ENCODE assay signal across 20 cellular contexts in genomic region chr9:69346596-69347390, GRCh38. TPM values are rescaled to one million over a fixed set of nuclear protein-coding genes. Genes with fewer than 3 reads are reported as not detected.
DNase-seq lines count a peak whose midpoint lies in the region; ATAC-seq, FAIRE-seq and TF ChIP-seq lines count a peak whose summit lies in the region.
"Had no signal": no experiment of that assay in that cellular context is flagged by ENCODE, and none has a peak within 500 bp of the region (broad histone marks: within the 10 kb centered on the region; RNA-seq: fewer than 3 reads in every experiment).

No MANE protein-coding gene starts in this region.

- H3K9ac ChIP-seq in K562 (ENCODE audit: insufficient read depth in 1 of 2, low read depth in 2 of 2, low read length in 2 of 2) (no peak overlapping the region), neural progenitor cell (no peak overlapping the region)

- no peaks in the 10 kb centered on the region for H3K9me3 ChIP-seq in K562 (replicated peaks; ENCODE audit: control insufficient read depth, insufficient read depth, low read depth, low read length)
- H3K9me3 ChIP-seq in neural progenitor cell (ENCODE audit: low read depth) = no peaks in the 10 kb centered on the region
- H3K9me3 ChIP-seq: upper lobe of right lung had no signal

- no peaks in the 10 kb centered on the region for H3K9me3 Mint-ChIP-seq in neural progenitor cell
- H3K9me3 Mint-ChIP-seq: activated CD4-positive, alpha-beta memory T cell treated with anti-CD3 and anti-CD28 coated beads for 36 hours had no signal

- 13% methylated on average over 6 of the region's 6 CpGs for WGBS in K562 (ENCODE audit: insufficient coverage, low coverage, missing lambda C conversion rate)

- no peak overlapping the region for H3K4me3 Mint-ChIP-seq in neural progenitor cell
- H3K4me3 Mint-ChIP-seq: activated CD4-positive, alpha-beta memory T cell treated with anti-CD3 and anti-CD28 coated beads for 36 hours had no signal

- FAIRE-seq in K562 (lab: Jason Lieb, UNC) = no peak
- FAIRE-seq: RCC 7860 had no signal

- POLR2A ChIA-PET in K562 (lab: Yijun Ruan, JAX) = no interaction called here

- TF ChIP-seq CTCF in LNCaP clone FGC (IDR thresholded peaks at IDR 0.05; ENCODE audit: control insufficient read depth, extremely low read depth, insufficient read depth) = no peak
- no peak for TF ChIP-seq CTCF in K562 (IDR thresholded peaks at IDR 0.05 in 2 of 3, conservative IDR thresholded peaks at IDR 0.05 in 1 of 3; ENCODE audit: insufficient read depth in 2 of 3, low read depth in 1 of 3, low read length in 3 of 3)
- no peak for TF ChIP-seq CTCF in neural progenitor cell (IDR thresholded peaks at IDR 0.05)

- intact Hi-C loops in K562 (cut with micrococcal nuclease) = no loop called here

- no peak overlapping the region for H3K27ac Mint-ChIP-seq in neural progenitor cell
- H3K27ac Mint-ChIP-seq: activated CD4-positive, alpha-beta memory T cell treated with anti-CD3 and anti-CD28 coated beads for 36 hours had no signal

- DNase-seq in EH (ENCODE audit: low read depth) = peak; percentile 8
- peak; percentile 74 for DNase-seq in LNCaP clone FGC (ENCODE audit: low read depth)
- no peak for DNase-seq in K562 (ENCODE audit: extremely low read depth in 1 of 4, low spot score in 3 of 4)
- DNase-seq in neural progenitor cell (ENCODE audit: low spot score) = no peak
- no peak for DNase-seq in mesenteric fat pad (ENCODE audit: low spot score)
- DNase-seq in KBM-7 = no peak
- DNase-seq: activated CD4-positive, alpha-beta memory T cell treated with anti-CD3 and anti-CD28 coated beads for 36 hours; activated naive CD4-positive, alpha-beta T cell treated with anti-CD3 and anti-CD28 coated beads, Interleukin-2, amount 50 U/mL, for 16 hours; cortex of kidney; Kasumi-1; NCI-H146; NCI-H82; stimulated activated naive CD8-positive, alpha-beta T cell treated with anti-CD3 and anti-CD28 coated beads, Interleukin-15, Interleukin-2, amounts not matched to agents 100 U/mL and 50 U/mL, for 24 hours; SW 1271; upper lobe of right lung had no signal

- H3K9me1 ChIP-seq in K562 (ENCODE audit: control insufficient read depth, insufficient read depth, low read length) = no peaks in the 10 kb centered on the region

- H3K27me3 ChIP-seq in K562 (ENCODE audit: control insufficient read depth in 2 of 2, insufficient read depth in 2 of 2, low read length in 2 of 2) = no peaks in the 10 kb centered on the region; a peak in 1 of 5 replicates
- no peaks in the 10 kb centered on the region for H3K27me3 ChIP-seq in neural progenitor cell
- H3K27me3 ChIP-seq: upper lobe of right lung had no signal

- ATAC-seq in K562 (no peak; the same call in 1 of the 3 replicates), HG03378 (IDR thresholded peaks at IDR 0.05; ENCODE audit: unreplicated experiment) (no peak)
- ATAC-seq: HCT116; left lobe of liver; stimulated activated naive CD8-positive, alpha-beta T cell treated with anti-CD3 and anti-CD28 coated beads, Interleukin-15, Interleukin-2, amounts not matched to agents 100 U/mL and 50 U/mL, for 24 hours; upper lobe of right lung had no signal

- H3K36me3 ChIP-seq in K562 (ENCODE audit: control insufficient read depth, insufficient read depth, low read length) (no peaks in the 10 kb centered on the region), neural progenitor cell (no peaks in the 10 kb centered on the region)
- H3K36me3 ChIP-seq: upper lobe of right lung had no signal

- H3K4me1 Mint-ChIP-seq in neural progenitor cell = peaks cover 7% of the 10 kb centered on the region

- no peak overlapping the region for H3K27ac ChIP-seq in K562 (ENCODE audit: extremely low read depth, low read depth, low read length)
- H3K27ac ChIP-seq in neural progenitor cell = no peak overlapping the region
- H3K27ac ChIP-seq: epithelial cell of prostate, upper lobe of right lung had no signal

- H3K36me3 Mint-ChIP-seq in neural progenitor cell = no peaks in the 10 kb centered on the region
- H3K36me3 Mint-ChIP-seq: activated CD4-positive, alpha-beta memory T cell treated with anti-CD3 and anti-CD28 coated beads for 36 hours had no signal

- H3K27me3 Mint-ChIP-seq in neural progenitor cell (ENCODE audit: insufficient read depth, low read depth) = no peaks in the 10 kb centered on the region

- no peak for TF ChIP-seq EP300 in K562 (IDR thresholded peaks at IDR 0.05; ENCODE audit: low read length)

- no peak overlapping the region for H2AFZ ChIP-seq in K562 (ENCODE audit: low read depth, low read length)
- peak overlapping the region; percentile 63 for H2AFZ ChIP-seq in neural progenitor cell (replicated peaks)

- in situ Hi-C loops in K562 (cut with MboI) (no loop called here), KBM-7 (cut with MboI; ENCODE audit: low pct_unique_long_range_greater_than_20kb, low sequenced_read_pairs) (no loop called here)

- H3K4me3 ChIP-seq in LNCaP clone FGC (ENCODE audit: low read depth, low read length) = no peak overlapping the region
- H3K4me3 ChIP-seq in K562 = no peak overlapping the region
- H3K4me3 ChIP-seq in neural progenitor cell = no peak overlapping the region
- H3K4me3 ChIP-seq: upper lobe of right lung had no signal

- H3K79me2 ChIP-seq in K562 (ENCODE audit: control insufficient read depth, insufficient read depth, low read length) (no peaks in the 10 kb centered on the region), neural progenitor cell (ENCODE audit: low read depth) (no peaks in the 10 kb centered on the region)

- no peaks in the 10 kb centered on the region for H4K20me1 ChIP-seq in K562 (replicated peaks; ENCODE audit: control insufficient read depth, insufficient read depth, low read length)
- no peaks in the 10 kb centered on the region for H4K20me1 ChIP-seq in neural progenitor cell (ENCODE audit: low read depth)

- CTCF ChIA-PET in K562 (lab: Yijun Ruan, JAX; ENCODE audit: low intra/inter-chr PET ratio) = no interaction called here

- no peak for TF ChIP-seq POLR2A in K562 (conservative IDR thresholded peaks at IDR 0.05)

- no TSS peak for BruUV-seq in K562 (replicated peaks; lab: Mats Ljungman, UMichigan)

- H3K4me2 ChIP-seq in K562 (ENCODE audit: insufficient read depth, low read length) (no peak overlapping the region), neural progenitor cell (no peak overlapping the region)

- H3K4me1 ChIP-seq in K562 (replicated peaks in 1 of 2; ENCODE audit: control insufficient read depth in 2 of 2, insufficient read depth in 2 of 2, low read length in 2 of 2) = peaks cover 0 to 4% of the 10 kb centered on the region in 2 experiments; a peak in 2 of 5 replicates
- H3K4me1 ChIP-seq in neural progenitor cell = peaks cover 12% of the 10 kb centered on the region
- H3K4me1 ChIP-seq: upper lobe of right lung had no signal

- H3F3A ChIP-seq in neural progenitor cell (ENCODE audit: low read depth) = peaks cover 8% of the 10 kb centered on the region

- TF ChIP-seq RAD21 in K562 (CRISPR knock-in tag; conservative IDR thresholded peaks at IDR 0.05 in 1 of 2, IDR thresholded peaks at IDR 0.05 in 1 of 2) = no peak

TF ChIP-seq in K562, 482 proteins besides CTCF, POLR2A, EP300 and RAD21:
- TF ChIP-seq TCF15 (CRISPR knock-in tag; IDR thresholded peaks at IDR 0.05) (no peak), ZNF384 (IDR thresholded peaks at IDR 0.05; ENCODE audit: low read depth, low read length) (no peak), GABPA (tag; conservative IDR thresholded peaks at IDR 0.05; ENCODE audit: low read depth) (peak; percentile 13; the same call in 1 of the 2 replicates), ZNF75A (CRISPR knock-in tag; IDR thresholded peaks at IDR 0.05) (no peak), DNMT1 (IDR thresholded peaks at IDR 0.05) (no peak), ESRRB (CRISPR knock-in tag; IDR thresholded peaks at IDR 0.05; ENCODE audit: borderline replicate concordance) (no peak)

RNA-seq across cellular contexts. Expression of gene ENTREP1, which starts 21.8 kb away (rescaled TPM):
- not detected in 2 replicates for total RNA-seq in K562 (2011; cell fraction: chromatin; rRNA removed; ENCODE audit: low replicate concordance)
- not detected in 2 replicates for total RNA-seq in K562 (2011; cell fraction: nucleolus; rRNA removed)
- total RNA-seq in K562 (2011; cell fraction: nucleoplasm; rRNA removed) = not detected in 2 replicates
- not detected in 2 replicates for total RNA-seq in K562 (2014; rRNA removed)
- not detected in 2 replicates for total RNA-seq in K562 (2014; rRNA removed; fragmentation: Illumina TruSeq; extraction: Trizol)
- total RNA-seq in K562 (2015; rRNA removed; fragmentation: Illumina TruSeq; extraction: Trizol) = not detected in 2 replicates
- total RNA-seq in K562 (2021) = 0.09 TPM in 1 of 2 replicates, not detected in the other
- polyA plus RNA-seq in K562 (2011; rRNA removed) = not detected in 2 replicates
- not detected in 2 replicates for polyA plus RNA-seq in K562 (2011; cell fraction: cytosol; rRNA removed)
- polyA plus RNA-seq in K562 (2011; cell fraction: nucleus; rRNA removed) = not detected in 2 replicates
- polyA plus RNA-seq in K562 (2012) = not detected in 2 replicates
- polyA plus RNA-seq in K562 (2014; fragmentation: Illumina TruSeq; extraction: Trizol) = not detected in 2 replicates
- polyA plus RNA-seq in K562 (2014; fragmentation: Nextera tagmentation; extraction: Ambion mirVana) = not detected
- polyA plus RNA-seq in K562 (2014; rRNA removed) = not detected in 2 replicates
- not detected in 2 replicates for polyA minus RNA-seq in K562 (2011; rRNA and poly(A)+ RNA removed)
- polyA minus RNA-seq in K562 (2011; cell fraction: cytosol; rRNA and poly(A)+ RNA removed) = not detected in 2 replicates
- not detected in 2 replicates for polyA minus RNA-seq in K562 (2011; cell fraction: nucleus; rRNA and poly(A)+ RNA removed)
- 1.8 TPM in 2 replicates for total RNA-seq in neural progenitor cell (ENCODE audit: low replicate concordance)
- total RNA-seq in mesenteric fat pad = 3.9 TPM

Comparison
In these comparisons a context has a peak if more than half of its experiments do, and no peak if none do; other contexts are left out.
1. DNase-seq: peak in EH (single experiment) and LNCaP clone FGC (single experiment); none in K562 (0 of 4), neural progenitor cell (single experiment), mesenteric fat pad (single experiment) and KBM-7 (single experiment).